ENCODE assay signal across 10 cellular contexts in the genomic region with DNA sequence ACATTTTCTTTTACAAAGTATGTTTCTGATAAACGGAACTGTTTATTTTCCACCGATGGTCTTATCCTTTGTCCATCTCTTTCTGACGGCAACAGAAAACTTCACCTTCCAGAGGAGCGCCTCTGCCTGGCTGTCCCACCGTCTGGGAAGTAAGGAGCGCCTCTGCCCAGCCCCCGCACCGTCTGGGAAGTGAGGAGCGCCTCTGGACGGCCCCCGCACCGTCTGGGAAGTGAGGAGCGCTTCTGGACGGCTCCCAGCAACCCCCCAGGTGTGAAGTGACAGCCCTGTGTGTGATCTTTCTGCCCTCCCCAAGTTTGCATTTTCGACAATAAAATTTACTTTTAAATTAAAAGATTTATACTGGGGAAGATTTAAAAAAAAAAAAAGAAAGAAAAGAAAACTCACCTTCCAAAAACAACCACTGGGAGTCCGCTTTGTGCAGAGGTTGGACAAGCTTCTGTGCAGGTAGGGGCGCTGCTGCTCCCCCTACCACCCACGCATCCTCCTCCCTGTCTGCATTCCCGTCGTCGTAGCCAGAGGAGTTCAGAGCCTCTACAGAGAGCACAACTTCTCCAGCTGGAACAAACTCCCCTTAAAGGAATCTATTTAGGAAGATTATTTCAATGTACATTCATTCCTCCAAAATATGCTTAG. TPM values are rescaled to one million over a fixed set of nuclear protein-coding genes. Genes with fewer than 3 reads are reported as not detected.
DNase-seq lines count a peak whose midpoint lies in the region; ATAC-seq, FAIRE-seq and TF ChIP-seq lines count a peak whose summit lies in the region.
"Had no signal": no experiment of that assay in that cellular context is flagged by ENCODE, and none has a peak within 500 bp of the region (broad histone marks: within the 10 kb centered on the region; RNA-seq: fewer than 3 reads in every experiment).

No MANE protein-coding gene starts in this region.

- no peak for FAIRE-seq in astrocyte (lab: Jason Lieb, UNC)

- H3K27me3 Mint-ChIP-seq in astrocyte (ENCODE audit: low read depth, unreplicated experiment) = peaks cover 2% of the 10 kb centered on the region

- no peaks in the 10 kb centered on the region for H3K36me3 Mint-ChIP-seq in astrocyte (ENCODE audit: low read depth, unreplicated experiment)

- no peak overlapping the region for H3K4me3 ChIP-seq in astrocyte (ENCODE audit: insufficient read depth, low read depth, low read length)
- no peak overlapping the region for H3K4me3 ChIP-seq in liver (ENCODE audit: low read depth in 1 of 3, low read length in 3 of 3)

- H3K9me3 ChIP-seq in astrocyte (ENCODE audit: insufficient read depth, low read depth, low read length) = no peaks in the 10 kb centered on the region
- H3K9me3 ChIP-seq in liver (ENCODE audit: control insufficient read depth in 4 of 4, low read length in 3 of 4) = no peaks in the 10 kb centered on the region

- no peaks in the 10 kb centered on the region for H3K27me3 ChIP-seq in astrocyte (ENCODE audit: insufficient read depth, low read length)
- no peaks in the 10 kb centered on the region for H3K27me3 ChIP-seq in liver (ENCODE audit: control insufficient read depth in 4 of 4, insufficient read depth in 4 of 4, low read length in 3 of 4)

- H3K79me2 ChIP-seq in astrocyte (ENCODE audit: insufficient read depth, low read length) = no peaks in the 10 kb centered on the region

- no peaks in the 10 kb centered on the region for H4K20me1 ChIP-seq in astrocyte (ENCODE audit: insufficient read depth, low read length)

- no peak overlapping the region for H3K4me3 Mint-ChIP-seq in astrocyte (ENCODE audit: unreplicated experiment)

- TF ChIP-seq CTCF in AG09319 (IDR thresholded peaks at IDR 0.05; ENCODE audit: low read depth, low read length) = peak; percentile 25
- TF ChIP-seq CTCF in GM13977 (IDR thresholded peaks at IDR 0.05; ENCODE audit: extremely low read depth, insufficient read depth, missing control alignments) = peak; percentile 41
- TF ChIP-seq CTCF in astrocyte (IDR thresholded peaks at IDR 0.05; ENCODE audit: insufficient read depth, low read depth, low read length) = peak; percentile 40
- peak; percentile 39 for TF ChIP-seq CTCF in liver (IDR thresholded peaks at IDR 0.05; ENCODE audit: low read depth, low read length, missing input control)

- DNase-seq in AG09319 (ENCODE audit: extremely low read depth, low read depth) (no peak), GM13977 (ENCODE audit: low spot score) (no peak), astrocyte (ENCODE audit: low read depth) (peak; percentile 50), GOT3 (lab: John Stamatoyannopoulos, UW) (no peak), D341Med (ENCODE audit: low spot score) (no peak)
- DNase-seq in NK-92 treated with Interleukin-12 subunit alpha and Interleukin-12 subunit beta, amount 100 ng/mL, for 24 hours (lab: John Stamatoyannopoulos, UW) = no peak

- in situ Hi-C loops in GM13977 (cut with MboI; ENCODE audit: low pct_unique_long_range_greater_than_20kb, low sequenced_read_pairs, unreplicated experiment) = no loop called here

- H3K36me3 ChIP-seq in astrocyte (ENCODE audit: insufficient read depth, low read length) = no peaks in the 10 kb centered on the region
- H3K36me3 ChIP-seq in liver (ENCODE audit: control insufficient read depth in 4 of 4, insufficient read depth in 3 of 4, low read depth in 1 of 4, low read length in 3 of 4) = no peaks in the 10 kb centered on the region

- H3K4me2 ChIP-seq in astrocyte (ENCODE audit: low read length) = peak overlapping the region; percentile 81

- WGBS in liver = 40% methylated on average over 21 of the region's 21 CpGs

- H2AFZ ChIP-seq in astrocyte (ENCODE audit: low read depth, low read length) = peak overlapping the region; percentile 67

- no peak for TF ChIP-seq RAD21 in liver (IDR thresholded peaks at IDR 0.05)

- H3K9ac ChIP-seq in astrocyte (ENCODE audit: low read length) (peak overlapping the region; percentile 56), liver (ENCODE audit: low read depth in 1 of 2, low read length in 2 of 2) (no peak overlapping the region)

- H3K27ac Mint-ChIP-seq in astrocyte (ENCODE audit: unreplicated experiment) = peak overlapping the region; percentile 29

- H3K27ac ChIP-seq in astrocyte (ENCODE audit: low read depth, low read length) (no peak overlapping the region), liver (ENCODE audit: low read depth in 1 of 2, low read length in 2 of 2) (no peak overlapping the region)
- H3K27ac ChIP-seq: HL-60 had no signal

- H3K9me3 Mint-ChIP-seq in astrocyte (ENCODE audit: unreplicated experiment) = peaks cover 7% of the 10 kb centered on the region

- H3K4me1 Mint-ChIP-seq in astrocyte (ENCODE audit: low read depth, unreplicated experiment) = peaks cover 10% of the 10 kb centered on the region

- no peak for ATAC-seq in HG03139 (IDR thresholded peaks at IDR 0.05; ENCODE audit: unreplicated experiment)

- peaks cover 22% of the 10 kb centered on the region for H3K4me1 ChIP-seq in astrocyte (ENCODE audit: insufficient read depth, low read length)
- H3K4me1 ChIP-seq in liver (ENCODE audit: control insufficient read depth in 4 of 4, insufficient read depth in 4 of 4, low read length in 3 of 4) = peaks cover 0 to 4% (median 0%) of the 10 kb centered on the region in 4 donors

TF ChIP-seq in liver, 16 proteins besides CTCF, POLR2A, EP300 and RAD21:
- peak; percentile 76 to 82 for TF ChIP-seq EGR1 (IDR thresholded peaks at IDR 0.05; ENCODE audit: low read depth in 2 of 2)
- no peak for TF ChIP-seq GABPA (IDR thresholded peaks at IDR 0.05 in 1 of 2, conservative IDR thresholded peaks at IDR 0.05 in 1 of 2)

RNA-seq across cellular contexts. Expression of a gene that starts 1.0 kb away (rescaled TPM):
- total RNA-seq in astrocyte (3.0 and 4.0 TPM in 2 replicates), liver (1 to 10 TPM in 1 of 2 donors, under 1 TPM in 1; 0.08 to 6.0 TPM)
- 1 to 10 TPM in 1 of 2 donors, under 1 TPM in 1; 0.61 to 1.2 TPM for polyA plus RNA-seq in liver

RNA-seq across cellular contexts. Expression of a gene that starts 23.7 kb away (rescaled TPM):
- total RNA-seq in astrocyte = not detected in 2 replicates
- total RNA-seq in liver = 1 to 10 TPM; 8.4 to 8.7 TPM
- under 1 TPM; 0.26 to 0.77 TPM for polyA plus RNA-seq in liver
- total RNA-seq: endothelial cell of umbilical vein had no signal
- polyA plus RNA-seq: endothelial cell of umbilical vein had no signal

RNA-seq across cellular contexts. Expression of a gene that starts 32.9 kb away (rescaled TPM):
- 32.5 and 37.0 TPM in 2 replicates for total RNA-seq in astrocyte
- 10 to 100 TPM in 1 of 2 donors, 1 to 10 TPM in 1; 1.2 to 11.9 TPM for total RNA-seq in liver
- 1 to 10 TPM; 2.2 to 5.2 TPM for polyA plus RNA-seq in liver

RNA-seq across cellular contexts. Expression of a gene that starts 39.8 kb away (rescaled TPM):
- total RNA-seq in astrocyte (0.93 and 1.5 TPM in 2 replicates), liver (1 to 10 TPM in 1 of 2 donors, under 1 TPM in 1; 0.50 to 1.4 TPM)
- under 1 TPM; 0.29 to 0.78 TPM for polyA plus RNA-seq in liver

RNA-seq across cellular contexts. Expression of a gene that starts 59.5 kb away (rescaled TPM):
- total RNA-seq in astrocyte = 10.4 and 11.0 TPM in 2 replicates
- total RNA-seq in liver = 1 to 10 TPM; 2.3 to 4.5 TPM
- 1 to 10 TPM; 1.6 to 1.7 TPM for polyA plus RNA-seq in liver
